24 cellular contexts compared by ENCODE assay signal in genomic region chr1:24071941-24072340, GRCh38. TPM values are rescaled to one million over a fixed set of nuclear protein-coding genes. Genes with fewer than 3 reads are reported as not detected.
"Had no signal": no experiment of that assay in that cellular context is flagged by ENCODE, and none has a peak within 500 bp of the region (broad histone marks: within the 10 kb centered on the region; RNA-seq: fewer than 3 reads in every experiment).

No MANE protein-coding gene starts in this region.

- H3K27ac ChIP-seq: breast epithelium, coronary artery, epithelial cell of prostate, right lobe of liver, stomach, suprapubic skin, transverse colon, uterus had no signal

- DNase-seq: activated T-cell treated with anti-CD3 and anti-CD28 coated beads, Interleukin-2, amount 50 U/mL, for 1 hour; hypothalamus; islet precursor cell; mammary epithelial cell; midbrain; natural killer cell; right lobe of liver; small intestine; stimulated activated CD4-positive, alpha-beta T cell treated with anti-CD3 and anti-CD28 coated beads, Interleukin-15, amount 100 ng/mL, for 24 hours; stomach; T-helper 9 cell; transverse colon; uterus had no signal

- H3K27me3 ChIP-seq: breast epithelium, right lobe of liver, suprapubic skin, transverse colon, uterus had no signal

- H3K36me3 ChIP-seq: breast epithelium, right lobe of liver, stomach, suprapubic skin, transverse colon, uterus had no signal

- ATAC-seq: activated naive CD4-positive, alpha-beta T cell treated with anti-CD3 and anti-CD28 coated beads, Interleukin-2, amount 50 U/mL, for 72 hours; activated T-helper 17 cell treated with anti-CD3 and anti-CD28 coated beads, Interleukin-2, amount 50 U/mL, for 72 hours; left lobe of liver; natural killer cell; right lobe of liver; stimulated activated memory B cell treated with anti-CD40 and anti-IgM and Interleukin-4, amounts not matched to agents 10 μg/mL and 1 μg/mL and 100 μg/mL, for 72 hours had no signal

- H3K4me1 ChIP-seq: breast epithelium, right lobe of liver, uterus had no signal

- H3K9me3 ChIP-seq: breast epithelium, right lobe of liver, stomach, suprapubic skin, transverse colon, uterus had no signal

- FAIRE-seq: small intestine had no signal

- H3K4me3 ChIP-seq: breast epithelium, coronary artery, right lobe of liver, stomach, suprapubic skin, transverse colon, uterus had no signal

RNA-seq across cellular contexts. Expression of gene MYOM3, which starts 40.0 kb away (rescaled TPM):
- total RNA-seq: activated naive CD4-positive, alpha-beta T cell treated with anti-CD3 and anti-CD28 coated beads, Interleukin-2, amount 50 U/mL, for 72 hours; activated T-helper 17 cell treated with anti-CD3 and anti-CD28 coated beads, Interleukin-2, amount 50 U/mL, for 72 hours; fibroblast of villous mesenchyme; osteocyte; T-helper 1 cell treated with Interleukin-12 subunit alpha and Interleukin-12 subunit beta and Interleukin-4 antibody, amounts not matched to agents 30 ng/mL and 1 ng/mL, for 36 hours had no signal
